ENCODE assay signal across 8 cellular contexts in the genomic region with DNA sequence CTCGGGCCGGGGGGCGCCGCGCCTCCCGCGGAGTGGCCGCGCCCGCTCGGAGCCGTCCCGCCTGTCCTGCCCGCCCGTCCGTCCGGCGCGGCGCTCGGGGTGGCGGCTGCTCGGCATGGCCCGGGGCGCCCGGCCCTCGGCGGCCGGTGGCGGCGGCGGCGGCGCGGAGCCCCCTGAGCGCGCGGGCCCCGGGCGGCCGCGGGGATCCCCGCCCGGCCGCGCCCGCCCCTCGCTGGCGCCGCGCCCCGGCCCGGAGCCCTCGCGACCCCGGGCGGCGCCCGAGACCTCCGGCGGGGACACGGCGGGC. TPM values are rescaled to one million over a fixed set of nuclear protein-coding genes. Genes with fewer than 3 reads are reported as not detected.
A peak's percentile ranks its signal among the peaks of the same experiment; 100 is the strongest.
DNase-seq lines count a peak whose midpoint lies in the region; ATAC-seq and TF ChIP-seq lines count a peak whose summit lies in the region.

No MANE protein-coding gene starts in this region.

- TF ChIP-seq CTCF in foreskin keratinocyte (conservative IDR thresholded peaks at IDR 0.05) (no peak), upper lobe of right lung (IDR thresholded peaks at IDR 0.05) (no peak)

- no peaks in the 10 kb centered on the region for H3K9me3 Mint-ChIP-seq in activated naive CD4-positive, alpha-beta T cell treated with anti-CD3 and anti-CD28 coated beads for 36 hours

- intact Hi-C loops in activated naive CD4-positive, alpha-beta T cell treated with anti-CD3 and anti-CD28 coated beads for 36 hours (cut with micrococcal nuclease), result loop anchor here (1.0 to 10.0 kb wide), 7 partner anchors 161 to 1176 kb away; no protein-coding TSS in a partner anchor
- intact Hi-C loops in upper lobe of right lung (cut with DNase I), result no loop called here

- H3K36me3 ChIP-seq in upper lobe of right lung, result no peaks in the 10 kb centered on the region
- H3K36me3 ChIP-seq in MG63, result no peaks in the 10 kb centered on the region

- H3K4me3 Mint-ChIP-seq in activated naive CD4-positive, alpha-beta T cell treated with anti-CD3 and anti-CD28 coated beads for 36 hours, result peak overlapping the region; percentile 23

- H3K9me3 ChIP-seq in upper lobe of right lung, result no peaks in the 10 kb centered on the region
- H3K9me3 ChIP-seq in MG63, result no peaks in the 10 kb centered on the region

- H3K4me1 Mint-ChIP-seq in activated naive CD4-positive, alpha-beta T cell treated with anti-CD3 and anti-CD28 coated beads for 36 hours (ENCODE audit: low read depth), result peaks cover 8% of the 10 kb centered on the region

- H3K4me3 ChIP-seq in upper lobe of right lung, result peak overlapping the region; percentile 43
- H3K4me3 ChIP-seq in MG63, result no peak overlapping the region

- CTCF ChIA-PET in activated naive CD4-positive, alpha-beta T cell treated with anti-CD3 and anti-CD28 coated beads for 36 hours (lab: Charles Lee), result interaction anchor here (0.6 to 1.7 kb wide), 6 partner anchors 28 to 436 kb away, joined by 3 to 6 read pairs (median 4); no protein-coding TSS in a partner anchor

- H3K36me3 Mint-ChIP-seq in activated naive CD4-positive, alpha-beta T cell treated with anti-CD3 and anti-CD28 coated beads for 36 hours (ENCODE audit: low read depth), result no peaks in the 10 kb centered on the region

- ATAC-seq in HG03520 (IDR thresholded peaks at IDR 0.05; ENCODE audit: unreplicated experiment) (peak; percentile 17), foreskin keratinocyte (peak; percentile 1), upper lobe of right lung (no peak)

- H3K27ac ChIP-seq in foreskin keratinocyte (no peak overlapping the region), upper lobe of right lung (no peak overlapping the region)

- no peak for DNase-seq in activated naive CD4-positive, alpha-beta T cell treated with anti-CD3 and anti-CD28 coated beads for 36 hours
- DNase-seq in activated naive CD4-positive, alpha-beta T cell (lab: John Stamatoyannopoulos, UW), result no peak
- DNase-seq in foreskin keratinocyte, result no peak
- DNase-seq in upper lobe of right lung, result no peak
- DNase-seq in stimulated activated CD4-positive, alpha-beta T cell treated with anti-CD3 and anti-CD28 coated beads, Interleukin-15, amount 100 ng/mL, for 24 hours, result no peak
- no peak for DNase-seq in kidney tubule cell (ENCODE audit: low spot score)
- no peak for DNase-seq in MG63

- H3K27me3 Mint-ChIP-seq in activated naive CD4-positive, alpha-beta T cell treated with anti-CD3 and anti-CD28 coated beads for 36 hours (ENCODE audit: low read depth), result peaks cover 17% of the 10 kb centered on the region

- H3K27me3 ChIP-seq in foreskin keratinocyte (peaks cover 55% of the 10 kb centered on the region), upper lobe of right lung (no peaks in the 10 kb centered on the region), MG63 (peaks cover 24% of the 10 kb centered on the region)

- H3K27ac Mint-ChIP-seq in activated naive CD4-positive, alpha-beta T cell treated with anti-CD3 and anti-CD28 coated beads for 36 hours, result no peak overlapping the region

- H3K4me1 ChIP-seq in foreskin keratinocyte (no peaks in the 10 kb centered on the region), upper lobe of right lung (peaks cover 7% of the 10 kb centered on the region)

RNA-seq across cellular contexts. Expression of gene SDK1, which starts 0.4 kb away (rescaled TPM):
- 1 to 10 TPM; 1.3 to 2.0 TPM for total RNA-seq in activated naive CD4-positive, alpha-beta T cell treated with anti-CD3 and anti-CD28 coated beads for 36 hours
- total RNA-seq in foreskin keratinocyte, result 0.58 and 0.63 TPM in 2 replicates
- polyA plus RNA-seq in foreskin keratinocyte, result 0.24 and 0.35 TPM in 2 replicates
- 10.4 TPM for total RNA-seq in upper lobe of right lung
- 1.1 TPM in 1 of 2 replicates, not detected in the other for total RNA-seq in MG63 (2014; rRNA removed; shearing (Covaris generic); ENCODE audit: low replicate concordance)
